ENCODE assay signal across 13 cellular contexts in the genomic region with DNA sequence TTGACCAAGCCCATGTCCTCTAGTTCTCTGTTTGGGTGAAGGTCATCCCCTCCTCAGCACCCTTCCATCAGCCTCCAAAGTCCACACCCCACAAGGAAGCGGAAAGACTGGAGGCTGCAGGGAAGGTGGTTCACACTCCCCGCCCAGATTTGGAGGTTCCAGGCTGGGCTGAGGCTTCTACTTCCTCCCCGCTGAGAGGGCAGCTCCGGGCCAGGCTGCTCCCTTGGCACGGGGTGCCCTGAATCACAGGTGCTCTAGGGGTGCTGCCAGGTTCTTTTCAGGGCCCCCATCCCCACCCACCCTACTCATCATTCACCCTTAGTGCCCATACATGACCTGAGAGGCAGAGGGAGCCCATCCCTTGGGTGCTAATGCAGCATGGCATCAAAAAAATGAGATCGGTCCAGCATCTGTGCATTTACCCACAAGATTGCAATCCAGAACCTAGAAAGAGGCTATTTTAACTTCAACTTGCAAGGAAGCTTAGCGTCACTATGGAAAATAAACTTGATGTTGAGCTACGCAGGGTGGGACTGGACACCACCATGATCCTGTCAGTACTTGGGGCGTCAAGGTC.
"Had no signal": no experiment of that assay in that cellular context is flagged by ENCODE, and none has a peak within 500 bp of the region (broad histone marks: within the 10 kb centered on the region; RNA-seq: fewer than 3 reads in every experiment).

No MANE protein-coding gene starts in this region.

- FAIRE-seq: TTC549 had no signal

- H3K27me3 ChIP-seq: ascending aorta, thyroid gland had no signal

- H3K36me3 ChIP-seq: ascending aorta, thyroid gland had no signal

- DNase-seq: activated B cell treated with CpG ODN at 0.5 μM for 24 hours; activated CD4-positive, alpha-beta T cell treated with anti-CD3 and anti-CD28 coated beads, Interleukin-2, amount 50 U/mL, for 1 hour; activated naive CD8-positive, alpha-beta T cell treated with anti-CD3 and anti-CD28 coated beads for 36 hours; activated T-cell treated with anti-CD3 and anti-CD28 coated beads for 4 hours; cortex of kidney; effector CD8-positive, alpha-beta T cell; natural killer cell; nucleus accumbens; stimulated activated CD4-positive, alpha-beta T cell treated with anti-CD3 and anti-CD28 coated beads, Interleukin-4, amount 100 ng/mL, for 4 hours; T-helper 2 cell; thyroid gland had no signal

- ATAC-seq: natural killer cell had no signal

- H3K9me3 ChIP-seq: ascending aorta, thyroid gland had no signal

- H3K4me1 ChIP-seq: ascending aorta had no signal

- H3K4me3 ChIP-seq: ascending aorta, thyroid gland had no signal

- H3K27ac ChIP-seq: ascending aorta, thyroid gland had no signal
